In genomic region chr9:128786681-128787582, GRCh38 we compare ENCODE assay signal across 8 cellular contexts. TPM values are rescaled to one million over a fixed set of nuclear protein-coding genes. Genes with fewer than 3 reads are reported as not detected.
DNase-seq lines count a peak whose midpoint lies in the region; ATAC-seq, FAIRE-seq and TF ChIP-seq lines count a peak whose summit lies in the region.

Gene TBC1D13, plus strand, starts transcription at chr9:128787253. Its CDS starts 101 bp downstream, at chr9:128787354.

- peak; percentile 84 for DNase-seq in AG10803 (ENCODE audit: low read depth)
- DNase-seq in NCI-H510A treated with DMSO at 0.1 percent for 48 hours (lab: John Stamatoyannopoulos, UW), result peak; percentile 85
- peak; percentile 84 for DNase-seq in activated CD4-positive, alpha-beta T cell treated with anti-CD3 and anti-CD28 coated beads for 1 hour
- DNase-seq in cerebellar cortex (ENCODE audit: low spot score), result peak; percentile 86
- peak; percentile 97 for DNase-seq in kidney
- peak; percentile 82 to 84 for DNase-seq in stimulated activated CD4-positive, alpha-beta T cell treated with anti-CD3 and anti-CD28 coated beads, Interleukin-15, amount 100 ng/mL, for 1 hour (ENCODE audit: low read depth in 1 of 2, low spot score in 1 of 2)

- no peaks in the 10 kb centered on the region for H3K9me3 ChIP-seq in kidney (ENCODE audit: control insufficient read depth in 1 of 2, low read length in 2 of 2)

- no peak for FAIRE-seq in kidney (lab: Jason Lieb, UNC)

- peaks cover 6 to 11% of the 10 kb centered on the region in 2 donors for H3K4me1 ChIP-seq in kidney (ENCODE audit: control insufficient read depth in 1 of 2, insufficient read depth in 1 of 2, low read depth in 1 of 2, low read length in 2 of 2)

- TF ChIP-seq CTCF in AG10803 (conservative IDR thresholded peaks at IDR 0.05; ENCODE audit: low read length), result no peak
- no peak for TF ChIP-seq CTCF in kidney (IDR thresholded peaks at IDR 0.05; ENCODE audit: borderline replicate concordance, extremely low read depth, insufficient read depth)

- H3K9ac ChIP-seq in kidney (ENCODE audit: low read length in 2 of 2), result peak within 1 kb of the TSS; percentile 79 to 89

- H3K4me3 ChIP-seq in AG10803 (ENCODE audit: low read length), result peak within 1 kb of the TSS; percentile 99
- H3K4me3 ChIP-seq in kidney (ENCODE audit: low read length in 2 of 2), result peak within 1 kb of the TSS; percentile 73 to 92

- peak within 1 kb of the TSS; percentile 83 to 87 for H3K27ac ChIP-seq in kidney (ENCODE audit: low read depth in 2 of 2, low read length in 2 of 2)

- peaks cover 4 to 9% of the 10 kb centered on the region in 2 donors for H3K36me3 ChIP-seq in kidney (ENCODE audit: control insufficient read depth in 1 of 2, insufficient read depth in 2 of 2, low read length in 2 of 2)

- ATAC-seq in HG03378 (IDR thresholded peaks at IDR 0.05; ENCODE audit: unreplicated experiment), result peak; percentile 67

- peak; percentile 78 for TF ChIP-seq POLR2A in GM19099 (IDR thresholded peaks at IDR 0.05; ENCODE audit: extremely low read depth, insufficient read length, low read depth)

- intact Hi-C loops in kidney (cut with DNase I), result no loop called here

RNA-seq across cellular contexts. Expression of gene TBC1D13, which starts in this region (rescaled TPM):
- total RNA-seq in kidney, result 29.0 TPM
- polyA plus RNA-seq in kidney (ENCODE audit: insufficient read depth, low read depth, low replicate concordance), result 38.5 TPM

Comparison
In these comparisons a context has a peak if more than half of its experiments do, and no peak if none do; other contexts are left out.
1. Peak in every context shown above with its lines: DNase-seq, ATAC-seq, H3K4me3 ChIP-seq and H3K27ac ChIP-seq.